In the genomic region with DNA sequence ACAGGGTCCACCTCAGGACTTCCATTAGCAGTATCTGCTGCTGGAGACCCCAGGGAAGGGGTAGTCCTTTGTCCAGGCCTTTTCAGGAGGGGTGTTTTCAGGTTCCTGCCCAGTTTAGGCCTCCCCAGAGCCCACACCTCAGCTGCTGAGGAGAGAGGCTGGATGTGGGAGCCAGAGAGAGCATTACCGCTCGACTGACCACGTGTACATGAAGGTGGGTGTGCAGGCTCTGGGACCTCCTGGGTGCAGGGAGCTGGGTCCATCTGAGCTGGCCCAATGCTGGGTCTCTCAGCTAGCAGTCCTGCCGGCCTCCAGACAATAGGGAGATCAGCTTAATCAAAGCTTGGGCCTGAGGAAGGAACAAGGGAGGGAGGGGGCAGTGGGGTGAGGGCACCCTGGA, we compare ENCODE assay signal across 20 cellular contexts.
"Had no signal": no experiment of that assay in that cellular context is flagged by ENCODE, and none has a peak within 500 bp of the region (broad histone marks: within the 10 kb centered on the region; RNA-seq: fewer than 3 reads in every experiment).

No MANE protein-coding gene starts in this region.

- H3K27ac ChIP-seq: adrenal gland, Peyer's patch, RWPE1, SJSA1 had no signal

- H3K4me3 ChIP-seq: adrenal gland, Peyer's patch, SJSA1 had no signal

- DNase-seq: activated CD4-positive, alpha-beta memory T cell treated with anti-CD3 and anti-CD28 coated beads, Interleukin-2, amount 10 ng/mL, durations not matched to agents 7 days and 5 days; activated CD4-positive, alpha-beta T cell treated with anti-CD3 and anti-CD28 coated beads, Interleukin-2, amount 50 U/mL, for 1 hour; activated CD4-positive, CD25-positive, alpha-beta regulatory T cell; activated naive CD4-positive, alpha-beta T cell treated with anti-CD3 and anti-CD28 coated beads, Interleukin-2, amount 50 U/mL, for 16 hours; activated naive CD8-positive, alpha-beta T cell treated with anti-CD3 and anti-CD28 coated beads, Interleukin-2, amount 10 ng/mL, durations not matched to agents 7 days and 5 days; activated T-cell treated with anti-CD3 and anti-CD28 coated beads for 4 hours; activated T-cell treated with anti-CD3 and anti-CD28 coated beads, Interleukin-2, amount 50 U/mL, for 48 hours; KG1; NCI-H1930; NCI-H510A; NCI-H526 treated with DMSO at 0.1 percent for 48 hours; NK-92 treated with Interleukin-12 subunit alpha and Interleukin-12 subunit beta, amount 100 ng/mL, for 24 hours; Peyer's patch; T-helper 17 cell; T-helper 9 cell had no signal

- H3K4me3 Mint-ChIP-seq: activated CD4-positive, alpha-beta memory T cell treated with anti-CD3 and anti-CD28 coated beads, Interleukin-2, amount 10 ng/mL, durations not matched to agents 7 days and 5 days; activated naive CD8-positive, alpha-beta T cell treated with anti-CD3 and anti-CD28 coated beads, Interleukin-2, amount 10 ng/mL, durations not matched to agents 7 days and 5 days; central memory CD8-positive, alpha-beta T cell had no signal

- H3K36me3 ChIP-seq: adrenal gland, Peyer's patch, SJSA1 had no signal

- H3K9me3 ChIP-seq: adrenal gland, Peyer's patch, SJSA1 had no signal

- H3K36me3 Mint-ChIP-seq: activated naive CD8-positive, alpha-beta T cell treated with anti-CD3 and anti-CD28 coated beads, Interleukin-2, amount 10 ng/mL, durations not matched to agents 7 days and 5 days; IgD-negative memory B cell had no signal

- ATAC-seq: T-helper 17 cell had no signal

- H3K9me3 Mint-ChIP-seq: activated CD4-positive, alpha-beta memory T cell treated with anti-CD3 and anti-CD28 coated beads, Interleukin-2, amount 10 ng/mL, durations not matched to agents 7 days and 5 days; activated naive CD8-positive, alpha-beta T cell treated with anti-CD3 and anti-CD28 coated beads, Interleukin-2, amount 10 ng/mL, durations not matched to agents 7 days and 5 days; central memory CD8-positive, alpha-beta T cell had no signal

- H3K27ac Mint-ChIP-seq: activated CD4-positive, alpha-beta memory T cell treated with anti-CD3 and anti-CD28 coated beads, Interleukin-2, amount 10 ng/mL, durations not matched to agents 7 days and 5 days; activated naive CD8-positive, alpha-beta T cell treated with anti-CD3 and anti-CD28 coated beads, Interleukin-2, amount 10 ng/mL, durations not matched to agents 7 days and 5 days; T-helper 17 cell had no signal
